Comparison of ENCODE assay signal across 15 cellular contexts in genomic region chr1:171784779-171785178, GRCh38. TPM values are rescaled to one million over a fixed set of nuclear protein-coding genes. Genes with fewer than 3 reads are reported as not detected.
A peak's percentile ranks its signal among the peaks of the same experiment; 100 is the strongest.
DNase-seq lines count a peak whose midpoint lies in the region; ATAC-seq and TF ChIP-seq lines count a peak whose summit lies in the region.
"Had no signal": no experiment of that assay in that cellular context is flagged by ENCODE, and none has a peak within 500 bp of the region (broad histone marks: within the 10 kb centered on the region; RNA-seq: fewer than 3 reads in every experiment).

No MANE protein-coding gene starts in this region.

- H3K27ac ChIP-seq in naive thymus-derived CD4-positive, alpha-beta T cell (ENCODE audit: low read depth, low read length) = peak overlapping the region; percentile 15
- H3K27ac ChIP-seq: right lobe of liver, thoracic aorta had no signal

- ATAC-seq in T-cell (replicated peaks in 1 of 4) (no peak), HG02678 (IDR thresholded peaks at IDR 0.05; ENCODE audit: unreplicated experiment) (no peak)
- ATAC-seq in naive thymus-derived CD4-positive, alpha-beta T cell = no peak
- ATAC-seq: right lobe of liver had no signal

- H3K27ac Mint-ChIP-seq in T-cell = peak overlapping the region; percentile 56 to 70
- peak overlapping the region in 6 of 9 donors; percentile 6 to 81 (median 66) for H3K27ac Mint-ChIP-seq in naive thymus-derived CD4-positive, alpha-beta T cell

- no peaks in the 10 kb centered on the region for H3K27me3 Mint-ChIP-seq in T-cell
- no peaks in the 10 kb centered on the region for H3K27me3 Mint-ChIP-seq in naive thymus-derived CD4-positive, alpha-beta T cell

- DNase-seq in GM06990 (ENCODE audit: extremely low read depth, insufficient read length) (no peak), GM20000 (ENCODE audit: low spot score) (peak; percentile 32), T-cell (no peak), COLO668 (lab: John Stamatoyannopoulos, UW; ENCODE audit: unreplicated experiment) (no peak), SW480 (ENCODE audit: low spot score) (no peak)
- no peak for DNase-seq in naive thymus-derived CD4-positive, alpha-beta T cell
- no peak for DNase-seq in stimulated activated naive CD4-positive, alpha-beta T cell treated with Interleukin-2 at 50 U/mL for 16 hours (lab: John Stamatoyannopoulos, UW)
- DNase-seq: COR-L47, foreskin melanocyte, islet precursor cell, Kasumi-1, OCI-M1, right lobe of liver had no signal

- peak overlapping the region; percentile 32 to 98 (median 32) for H3K4me3 Mint-ChIP-seq in T-cell
- H3K4me3 Mint-ChIP-seq in naive thymus-derived CD4-positive, alpha-beta T cell = peak overlapping the region; percentile 14 to 78 (median 56)

- H3K36me3 ChIP-seq in GM06990 (ENCODE audit: control insufficient read depth, insufficient read depth, low read length) = peaks cover 25% of the 10 kb centered on the region
- peaks cover 21 to 61% (median 34%) of the 10 kb centered on the region in 3 experiments for H3K36me3 ChIP-seq in naive thymus-derived CD4-positive, alpha-beta T cell (ENCODE audit: control insufficient read depth in 2 of 3, insufficient read depth in 3 of 3, low read length in 3 of 3)

- peaks cover 20 to 41% of the 10 kb centered on the region in 2 donors for H3K4me1 ChIP-seq in naive thymus-derived CD4-positive, alpha-beta T cell (ENCODE audit: control insufficient read depth in 2 of 2, insufficient read depth in 2 of 2, low read length in 2 of 2)

- H3K27me3 ChIP-seq in GM06990 (replicated peaks; ENCODE audit: control insufficient read depth, insufficient read depth, low read length) = no peaks in the 10 kb centered on the region
- no peaks in the 10 kb centered on the region for H3K27me3 ChIP-seq in naive thymus-derived CD4-positive, alpha-beta T cell (ENCODE audit: control insufficient read depth in 2 of 2, insufficient read depth in 2 of 2, low read length in 2 of 2)
- H3K27me3 ChIP-seq: right lobe of liver had no signal

- H3K9me3 ChIP-seq in naive thymus-derived CD4-positive, alpha-beta T cell (ENCODE audit: control insufficient read depth in 2 of 3, low read length in 3 of 3) = no peaks in the 10 kb centered on the region
- H3K9me3 ChIP-seq: right lobe of liver, thoracic aorta had no signal

- H3K4me3 ChIP-seq in GM06990 (replicated peaks; ENCODE audit: low read depth, low read length) = peak overlapping the region; percentile 40
- H3K4me3 ChIP-seq in naive thymus-derived CD4-positive, alpha-beta T cell (ENCODE audit: low read length) = no peak overlapping the region
- H3K4me3 ChIP-seq: right lobe of liver, thoracic aorta had no signal

- H3K36me3 Mint-ChIP-seq in T-cell = peaks cover 59% of the 10 kb centered on the region
- peaks cover 13 to 50% (median 33%) of the 10 kb centered on the region in 5 donors for H3K36me3 Mint-ChIP-seq in naive thymus-derived CD4-positive, alpha-beta T cell

- POLR2A ChIA-PET in T-cell (lab: Charles Lee) = no interaction called here
- POLR2A ChIA-PET in naive thymus-derived CD4-positive, alpha-beta T cell (lab: Charles Lee) = interaction anchor here (11.3 kb wide), 1 partner anchor 43 kb away, joined by 154 read pairs; the partner anchor contains the start of gene VAMP4

- peaks cover 64 to 70% (median 69%) of the 10 kb centered on the region in 3 donors for H3K4me1 Mint-ChIP-seq in T-cell
- H3K4me1 Mint-ChIP-seq in naive thymus-derived CD4-positive, alpha-beta T cell = peaks cover 30 to 81% (median 64%) of the 10 kb centered on the region in 7 donors

- no peak for TF ChIP-seq CTCF in GM06990 (IDR thresholded peaks at IDR 0.05; ENCODE audit: insufficient read depth, low read length, poor library complexity, severe bottlenecking)
- TF ChIP-seq CTCF in GM20000 (IDR thresholded peaks at IDR 0.05; ENCODE audit: extremely low read depth, missing control alignments) = no peak

- CTCF ChIA-PET in T-cell (lab: Charles Lee) = interaction anchor here (0.7 to 0.8 kb wide), 3 partner anchors 16 to 645 kb away, joined by 3 read pairs; partner anchors contain the start of gene PRRC2C (in 1 of the 2)
- CTCF ChIA-PET in naive thymus-derived CD4-positive, alpha-beta T cell (lab: Charles Lee) = interaction anchor here (1.7 kb wide), 1 partner anchor 15 kb away, joined by 4 read pairs; no protein-coding TSS in a partner anchor

- intact Hi-C loops in naive thymus-derived CD4-positive, alpha-beta T cell (cut with micrococcal nuclease) = loop anchor here (5.0 to 10.0 kb wide), 5 partner anchors 127 to 1892 kb away; partner anchors contain the start of gene SCYL3 (in 1 of the 2)

- H3K9me3 Mint-ChIP-seq in T-cell = no peaks in the 10 kb centered on the region
- H3K9me3 Mint-ChIP-seq in naive thymus-derived CD4-positive, alpha-beta T cell = no peaks in the 10 kb centered on the region

RNA-seq across cellular contexts. Expression of gene METTL13, which starts 3.3 kb away (rescaled TPM):
- 10 to 100 TPM; 16.0 to 37.6 (median 35.2) TPM for total RNA-seq in T-cell
- total RNA-seq in naive thymus-derived CD4-positive, alpha-beta T cell = 10 to 100 TPM; 15.6 to 50.7 (median 34.5) TPM
- polyA plus RNA-seq in naive thymus-derived CD4-positive, alpha-beta T cell = 10 to 100 TPM; 35.6 to 55.7 TPM

RNA-seq across cellular contexts. Expression of gene VAMP4, which starts 42.9 kb away (rescaled TPM):
- 10 to 100 TPM; 17.8 to 39.9 (median 33.9) TPM for total RNA-seq in T-cell
- total RNA-seq in naive thymus-derived CD4-positive, alpha-beta T cell = 10 to 100 TPM; 16.2 to 27.2 (median 19.7) TPM
- polyA plus RNA-seq in naive thymus-derived CD4-positive, alpha-beta T cell = 10 to 100 TPM; 15.5 to 19.4 TPM

RNA-seq across cellular contexts. Expression of gene DNM3, which starts 56.5 kb away (rescaled TPM):
- 1 to 10 TPM; 2.0 to 2.8 (median 2.4) TPM for total RNA-seq in T-cell
- 1 to 10 TPM; 1.9 to 2.5 (median 2.1) TPM for total RNA-seq in naive thymus-derived CD4-positive, alpha-beta T cell
- 1 to 10 TPM; 1.2 to 1.5 TPM for polyA plus RNA-seq in naive thymus-derived CD4-positive, alpha-beta T cell
